ENCODE assay signal across 1 cellular context in the genomic region with DNA sequence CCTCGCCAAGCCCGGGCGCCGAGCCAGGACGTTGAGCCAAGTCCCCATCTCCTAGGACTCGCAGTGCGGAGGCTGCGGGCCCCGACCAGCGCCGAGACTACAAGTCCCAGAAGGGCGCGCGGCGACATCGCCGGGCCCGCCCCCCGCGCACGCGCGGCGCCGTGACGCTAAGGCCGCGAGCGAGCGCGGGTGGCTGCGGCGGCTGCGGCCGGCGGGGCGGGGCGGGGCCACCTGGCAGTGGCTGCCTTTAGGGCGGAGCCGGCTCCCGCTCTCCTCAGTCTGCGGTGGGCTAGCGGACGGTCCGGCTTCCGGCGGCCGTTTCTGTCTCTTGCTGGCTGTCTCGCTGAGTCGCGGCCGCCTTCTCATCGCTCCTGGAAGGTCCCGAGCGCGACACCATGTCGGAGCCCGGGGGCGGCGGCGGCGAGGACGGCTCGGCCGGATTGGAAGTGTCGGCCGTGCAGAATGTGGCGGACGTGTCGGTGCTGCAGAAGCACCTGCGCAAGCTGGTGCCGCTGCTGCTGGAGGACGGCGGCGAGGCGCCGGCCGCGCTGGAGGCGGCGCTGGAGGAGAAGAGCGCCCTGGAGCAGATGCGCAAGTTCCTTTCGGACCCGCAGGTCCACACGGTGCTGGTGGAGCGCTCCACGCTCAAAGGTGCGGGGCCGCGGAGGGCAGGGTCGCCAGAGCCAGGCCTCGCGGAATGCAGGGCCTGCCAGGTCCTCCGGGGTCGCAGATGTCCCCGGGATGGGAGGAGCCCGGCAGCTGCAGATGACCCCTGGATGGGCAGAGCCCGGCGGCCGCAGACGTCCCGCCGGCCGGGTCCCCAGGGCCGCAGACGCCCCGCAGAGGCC.
TF ChIP-seq lines count a peak whose summit lies in the region.

Gene DYNC1H1, plus strand, starts transcription at position 277 of the 848 bp plus-strand sequence. Its CDS starts 119 bp downstream, at position 396.

TF ChIP-seq in HepG2, 621 proteins besides CTCF, POLR2A, EP300 and RAD21 (continued from another document):
- TF ChIP-seq ZNF446 (CRISPR knock-in tag; IDR thresholded peaks at IDR 0.05) (no peak; the same call in 1 of the 2 replicates), MZF1 (CRISPR knock-in tag; IDR thresholded peaks at IDR 0.05; ENCODE audit: borderline replicate concordance) (no peak), ZNF749 (CRISPR knock-in tag; IDR thresholded peaks at IDR 0.05; ENCODE audit: borderline replicate concordance) (no peak), U2AF1 (optimal IDR thresholded peaks at IDR 0.05; ENCODE audit: low read depth, low read length) (no peak), RBM39 (IDR thresholded peaks at IDR 0.05; ENCODE audit: low read depth, low read length, poor library complexity, severe bottlenecking) (no peak), KAT8 (CRISPR knock-in tag; IDR thresholded peaks at IDR 0.05) (0 out of 2 replicates have a peak, but pooled peaks have one; percentile 35), BCL3 (CRISPR knock-in tag; IDR thresholded peaks at IDR 0.05) (0 out of 2 replicates have a peak, but pooled peaks have one; percentile 65), ZNF430 (CRISPR knock-in tag; IDR thresholded peaks at IDR 0.05) (no peak), ZNF552 (CRISPR knock-in tag; IDR thresholded peaks at IDR 0.05; ENCODE audit: borderline replicate concordance) (no peak), PAXIP1 (CRISPR knock-in tag; conservative IDR thresholded peaks at IDR 0.05) (no peak), ZNF570 (CRISPR knock-in tag; IDR thresholded peaks at IDR 0.05; ENCODE audit: borderline replicate concordance) (no peak), ZNF747 (CRISPR knock-in tag; IDR thresholded peaks at IDR 0.05; ENCODE audit: borderline replicate concordance) (0 out of 2 replicates have a peak, but pooled peaks have one; percentile 31), YEATS4 (CRISPR knock-in tag; IDR thresholded peaks at IDR 0.05; ENCODE audit: borderline replicate concordance) (peak; percentile 56; the same call in 1 of the 2 replicates), IKZF1 (IDR thresholded peaks at IDR 0.05) (no peak), ZNF468 (CRISPR knock-in tag; IDR thresholded peaks at IDR 0.05) (peak; percentile 80; the same call in 1 of the 2 replicates), CENPT (CRISPR knock-in tag; IDR thresholded peaks at IDR 0.05; ENCODE audit: low read depth) (no peak), DMAP1 (CRISPR knock-in tag; IDR thresholded peaks at IDR 0.05) (peak; percentile 55; the same call in 1 of the 2 replicates), ZNF841 (CRISPR knock-in tag; IDR thresholded peaks at IDR 0.05; ENCODE audit: borderline replicate concordance) (0 out of 2 replicates have a peak, but pooled peaks have one; percentile 55), ZNF724P (CRISPR knock-in tag; IDR thresholded peaks at IDR 0.05; ENCODE audit: borderline replicate concordance) (0 out of 2 replicates have a peak, but pooled peaks have one; percentile 59), ZNF644 (CRISPR knock-in tag; IDR thresholded peaks at IDR 0.05; ENCODE audit: low read depth) (no peak), MED1 (CRISPR knock-in tag; IDR thresholded peaks at IDR 0.05) (peak; percentile 24; the same call in 1 of the 2 replicates), ZNF12 (CRISPR knock-in tag; IDR thresholded peaks at IDR 0.05) (no peak; the same call in 1 of the 2 replicates), ZNF674 (CRISPR knock-in tag; IDR thresholded peaks at IDR 0.05; ENCODE audit: low read depth) (no peak), HNRNPLL (IDR thresholded peaks at IDR 0.05; ENCODE audit: low read depth, low read length, poor library complexity, severe bottlenecking) (peak; percentile 82), ZNF224 (CRISPR knock-in tag; IDR thresholded peaks at IDR 0.05) (peak; percentile 92), MNT (IDR thresholded peaks at IDR 0.05) (no peak)
- TF ChIP-seq, protein P1, sequence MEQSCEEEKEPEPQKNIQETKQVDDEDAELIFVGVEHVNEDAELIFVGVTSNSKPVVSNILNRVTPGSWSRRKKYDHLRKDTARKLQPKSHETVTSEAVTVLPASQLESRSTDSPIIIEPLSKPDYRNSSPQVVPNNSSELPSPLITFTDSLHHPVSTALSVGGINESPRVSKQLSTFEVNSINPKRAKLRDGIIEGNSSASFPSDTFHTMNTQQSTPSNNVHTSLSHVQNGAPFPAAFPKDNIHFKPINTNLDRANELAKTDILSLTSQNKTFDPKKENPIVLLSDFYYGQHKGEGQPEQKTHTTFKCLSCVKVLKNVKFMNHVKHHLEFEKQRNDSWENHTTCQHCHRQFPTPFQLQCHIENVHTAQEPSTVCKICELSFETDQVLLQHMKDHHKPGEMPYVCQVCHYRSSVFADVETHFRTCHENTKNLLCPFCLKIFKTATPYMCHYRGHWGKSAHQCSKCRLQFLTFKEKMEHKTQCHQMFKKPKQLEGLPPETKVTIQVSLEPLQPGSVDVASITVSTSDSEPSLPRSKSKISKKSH (CRISPR knock-in tag; IDR thresholded peaks at IDR 0.05; ENCODE audit: borderline replicate concordance), result peak; percentile 84
- TF ChIP-seq, protein P2, sequence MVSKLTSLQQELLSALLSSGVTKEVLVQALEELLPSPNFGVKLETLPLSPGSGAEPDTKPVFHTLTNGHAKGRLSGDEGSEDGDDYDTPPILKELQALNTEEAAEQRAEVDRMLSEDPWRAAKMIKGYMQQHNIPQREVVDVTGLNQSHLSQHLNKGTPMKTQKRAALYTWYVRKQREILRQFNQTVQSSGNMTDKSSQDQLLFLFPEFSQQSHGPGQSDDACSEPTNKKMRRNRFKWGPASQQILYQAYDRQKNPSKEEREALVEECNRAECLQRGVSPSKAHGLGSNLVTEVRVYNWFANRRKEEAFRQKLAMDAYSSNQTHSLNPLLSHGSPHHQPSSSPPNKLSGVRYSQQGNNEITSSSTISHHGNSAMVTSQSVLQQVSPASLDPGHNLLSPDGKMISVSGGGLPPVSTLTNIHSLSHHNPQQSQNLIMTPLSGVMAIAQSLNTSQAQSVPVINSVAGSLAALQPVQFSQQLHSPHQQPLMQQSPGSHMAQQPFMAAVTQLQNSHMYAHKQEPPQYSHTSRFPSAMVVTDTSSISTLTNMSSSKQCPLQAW (CRISPR knock-in tag; IDR thresholded peaks at IDR 0.05), result 0 out of 2 replicates have a peak, but pooled peaks have one; percentile 24
- TF ChIP-seq, protein P3, sequence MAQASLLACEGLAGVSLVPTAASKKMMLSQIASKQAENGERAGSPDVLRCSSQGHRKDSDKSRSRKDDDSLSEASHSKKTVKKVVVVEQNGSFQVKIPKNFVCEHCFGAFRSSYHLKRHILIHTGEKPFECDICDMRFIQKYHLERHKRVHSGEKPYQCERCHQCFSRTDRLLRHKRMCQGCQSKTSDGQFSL (CRISPR knock-in tag; IDR thresholded peaks at IDR 0.05), result no peak
